ENCODE assay signal across 13 cellular contexts in the genomic region with DNA sequence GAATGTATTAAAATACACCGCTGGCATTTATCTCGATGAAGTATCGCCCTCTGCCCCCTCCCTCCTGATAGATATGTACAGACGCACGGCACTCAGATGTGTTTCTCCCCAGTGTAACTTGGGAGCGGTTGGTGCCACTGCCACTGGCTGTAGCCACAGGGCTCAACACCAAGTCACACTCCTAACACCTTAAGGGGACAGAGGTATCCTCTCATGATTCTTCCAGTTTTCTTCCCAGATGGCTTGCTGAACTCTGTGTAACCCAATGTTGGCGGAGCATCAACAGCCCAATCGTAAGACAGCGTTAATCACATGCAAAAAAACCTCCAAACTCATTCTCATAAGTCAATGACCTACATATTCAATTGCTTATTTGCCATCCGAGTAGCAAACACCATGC. TPM values are rescaled to one million over a fixed set of nuclear protein-coding genes. Genes with fewer than 3 reads are reported as not detected.
DNase-seq lines count a peak whose midpoint lies in the region; ATAC-seq and TF ChIP-seq lines count a peak whose summit lies in the region.
"Had no signal": no experiment of that assay in that cellular context is flagged by ENCODE, and none has a peak within 500 bp of the region (broad histone marks: within the 10 kb centered on the region; RNA-seq: fewer than 3 reads in every experiment).

No MANE protein-coding gene starts in this region.

- no peak for TF ChIP-seq EP300 in sigmoid colon (IDR thresholded peaks at IDR 0.05)

- intact Hi-C loops in sigmoid colon (cut with DNase I): no loop called here

- peaks cover 27% of the 10 kb centered on the region for H3K36me3 Mint-ChIP-seq in HFFc6 (ENCODE audit: low read depth)
- no peaks in the 10 kb centered on the region for H3K36me3 Mint-ChIP-seq in activated T-helper 17 cell treated with anti-CD3 and anti-CD28 coated beads, Interleukin-2, amount 50 U/mL, for 72 hours (ENCODE audit: low read depth)
- H3K36me3 Mint-ChIP-seq in stimulated activated naive B cell treated with anti-CD40 and anti-IgM and Interleukin-4, amounts not matched to agents 10 μg/mL and 1 μg/mL and 100 μg/mL, for 72 hours: no peaks in the 10 kb centered on the region
- H3K36me3 Mint-ChIP-seq: naive thymus-derived CD8-positive, alpha-beta T cell had no signal

- peaks cover 3% of the 10 kb centered on the region; the same call in 1 of the 2 replicates for H3K27me3 Mint-ChIP-seq in HFFc6 (ENCODE audit: insufficient read depth)
- H3K27me3 Mint-ChIP-seq in activated T-helper 17 cell treated with anti-CD3 and anti-CD28 coated beads, Interleukin-2, amount 50 U/mL, for 72 hours: peaks cover 16% of the 10 kb centered on the region
- peaks cover 5 to 14% of the 10 kb centered on the region in 2 donors for H3K27me3 Mint-ChIP-seq in stimulated activated naive B cell treated with anti-CD40 and anti-IgM and Interleukin-4, amounts not matched to agents 10 μg/mL and 1 μg/mL and 100 μg/mL, for 72 hours

- no peak for TF ChIP-seq POLR2A in sigmoid colon (IDR thresholded peaks at IDR 0.05)

- H3K4me1 ChIP-seq in right atrium auricular region: peaks cover 0 to 76% of the 10 kb centered on the region in 2 donors
- H3K4me1 ChIP-seq in sigmoid colon: peaks cover 0 to 59% (median 51%) of the 10 kb centered on the region in 4 donors

- ATAC-seq in activated T-helper 17 cell treated with anti-CD3 and anti-CD28 coated beads, Interleukin-2, amount 50 U/mL, for 72 hours (replicated peaks): no peak
- no peak for ATAC-seq in stimulated activated naive B cell treated with anti-CD40 and anti-IgM and Interleukin-4, amounts not matched to agents 10 μg/mL and 1 μg/mL and 100 μg/mL, for 72 hours (replicated peaks)
- no peak for ATAC-seq in GM21529 (IDR thresholded peaks at IDR 0.05; ENCODE audit: unreplicated experiment)
- ATAC-seq: K562; naive thymus-derived CD8-positive, alpha-beta T cell had no signal

- peak overlapping the region; percentile 63 for H3K27ac Mint-ChIP-seq in HFFc6
- no peak overlapping the region for H3K27ac Mint-ChIP-seq in activated T-helper 17 cell treated with anti-CD3 and anti-CD28 coated beads, Interleukin-2, amount 50 U/mL, for 72 hours
- no peak overlapping the region for H3K27ac Mint-ChIP-seq in stimulated activated naive B cell treated with anti-CD40 and anti-IgM and Interleukin-4, amounts not matched to agents 10 μg/mL and 1 μg/mL and 100 μg/mL, for 72 hours
- H3K27ac Mint-ChIP-seq: naive thymus-derived CD8-positive, alpha-beta T cell had no signal

- H3K27ac ChIP-seq in right atrium auricular region (peak overlapping the region; percentile 85 to 88), sigmoid colon (peak overlapping the region; percentile 76 to 85 (median 78))

- H3K36me3 ChIP-seq in right atrium auricular region (no peaks in the 10 kb centered on the region), sigmoid colon (peaks cover 0 to 17% (median 0%) of the 10 kb centered on the region in 4 donors)

- no peaks in the 10 kb centered on the region for H3K9me3 Mint-ChIP-seq in HFFc6
- no peaks in the 10 kb centered on the region for H3K9me3 Mint-ChIP-seq in activated T-helper 17 cell treated with anti-CD3 and anti-CD28 coated beads, Interleukin-2, amount 50 U/mL, for 72 hours
- no peaks in the 10 kb centered on the region for H3K9me3 Mint-ChIP-seq in stimulated activated naive B cell treated with anti-CD40 and anti-IgM and Interleukin-4, amounts not matched to agents 10 μg/mL and 1 μg/mL and 100 μg/mL, for 72 hours
- H3K9me3 Mint-ChIP-seq: naive thymus-derived CD8-positive, alpha-beta T cell had no signal

- no peaks in the 10 kb centered on the region for H3K9me3 ChIP-seq in right atrium auricular region
- no peaks in the 10 kb centered on the region for H3K9me3 ChIP-seq in sigmoid colon

- DNase-seq in HFFc6: no peak
- DNase-seq in cardiac fibroblast (ENCODE audit: low read depth in 2 of 2): peak; percentile 37 to 45
- no peak for DNase-seq in right atrium auricular region (ENCODE audit: low spot score)
- DNase-seq in sigmoid colon: peak; percentile 57
- DNase-seq in COLO829 (ENCODE audit: low spot score): no peak
- no peak for DNase-seq in stimulated activated naive B cell treated with anti-CD40 and anti-IgM and Interleukin-4, amounts not matched to agents 10 μg/mL and 1 μg/mL and 100 μg/mL, for 72 hours
- DNase-seq: effector CD4-positive, alpha-beta T cell; left cardiac atrium; NCI-H1105 treated with DMSO at 0.1 percent for 48 hours had no signal

- H3K4me1 Mint-ChIP-seq in HFFc6 (ENCODE audit: low read depth): peaks cover 74% of the 10 kb centered on the region
- H3K4me1 Mint-ChIP-seq in activated T-helper 17 cell treated with anti-CD3 and anti-CD28 coated beads, Interleukin-2, amount 50 U/mL, for 72 hours: no peaks in the 10 kb centered on the region
- no peaks in the 10 kb centered on the region for H3K4me1 Mint-ChIP-seq in stimulated activated naive B cell treated with anti-CD40 and anti-IgM and Interleukin-4, amounts not matched to agents 10 μg/mL and 1 μg/mL and 100 μg/mL, for 72 hours

- no peak overlapping the region for H3K4me3 ChIP-seq in cardiac fibroblast (replicated peaks in 1 of 2; ENCODE audit: low read depth in 2 of 2, low read length in 2 of 2)
- H3K4me3 ChIP-seq in right atrium auricular region: no peak overlapping the region
- H3K4me3 ChIP-seq in sigmoid colon: no peak overlapping the region
- H3K4me3 ChIP-seq: K562 had no signal

- peak overlapping the region; percentile 12 for H3K4me3 Mint-ChIP-seq in HFFc6
- no peak overlapping the region for H3K4me3 Mint-ChIP-seq in activated T-helper 17 cell treated with anti-CD3 and anti-CD28 coated beads, Interleukin-2, amount 50 U/mL, for 72 hours
- H3K4me3 Mint-ChIP-seq in stimulated activated naive B cell treated with anti-CD40 and anti-IgM and Interleukin-4, amounts not matched to agents 10 μg/mL and 1 μg/mL and 100 μg/mL, for 72 hours: no peak overlapping the region
- H3K4me3 Mint-ChIP-seq: naive thymus-derived CD8-positive, alpha-beta T cell had no signal

- TF ChIP-seq CTCF in HFFc6 (IDR thresholded peaks at IDR 0.05): no peak
- TF ChIP-seq CTCF in cardiac fibroblast (IDR thresholded peaks at IDR 0.05; ENCODE audit: low read depth, low read length): no peak
- TF ChIP-seq CTCF in right atrium auricular region (IDR thresholded peaks at IDR 0.05): no peak
- no peak for TF ChIP-seq CTCF in sigmoid colon (IDR thresholded peaks at IDR 0.05)

- H3K27me3 ChIP-seq in right atrium auricular region (no peaks in the 10 kb centered on the region), sigmoid colon (no peaks in the 10 kb centered on the region)

- 37 to 75% methylated on average over 10 of the region's 10 CpGs for WGBS in sigmoid colon, 2 donors

RNA-seq across cellular contexts. Expression of gene CTBP2, which starts 35.5 kb away (rescaled TPM):
- 10 to 100 TPM; 70.6 to 86.9 (median 78.8) TPM for total RNA-seq in HFFc6 (2021; fragmentation: NEBNext Ultra II Directional; extraction: Animal tissue kit (Norgen Biotek cat#: 25700))
- total RNA-seq in right atrium auricular region (10 to 100 TPM; 26.0 to 36.0 TPM), sigmoid colon (10 to 100 TPM; 31.2 to 57.1 (median 47.5) TPM)
- 10 to 100 TPM; 49.9 to 62.4 (median 52.0) TPM for polyA plus RNA-seq in sigmoid colon
- 1 to 10 TPM in 1 of 2 donors, under 1 TPM in 1; 0.74 to 1.1 TPM for total RNA-seq in activated T-helper 17 cell treated with anti-CD3 and anti-CD28 coated beads, Interleukin-2, amount 50 U/mL, for 72 hours

Comparison
In these comparisons a context has a peak if more than half of its experiments do, and no peak if none do; other contexts are left out.
1. DNase-seq: peak in cardiac fibroblast (2 of 2) and sigmoid colon (single experiment); none in HFFc6 (single experiment), right atrium auricular region (single experiment), COLO829 (single experiment) and stimulated activated naive B cell treated with anti-CD40 and anti-IgM and Interleukin-4, amounts not matched to agents 10 μg/mL and 1 μg/mL and 100 μg/mL, for 72 hours (single experiment).
2. RNA of gene CTBP2, which starts 35.5 kb away (total RNA-seq): 70.6 to 86.9 TPM in HFFc6, 31.2 to 57.1 TPM in sigmoid colon and 26.0 to 36.0 TPM in right atrium auricular region; 0.74 to 1.1 TPM in activated T-helper 17 cell treated with anti-CD3 and anti-CD28 coated beads, Interleukin-2, amount 50 U/mL, for 72 hours; every median in the first group is over 10 times any median in the second.